In genomic region chr6:82882363-82883033, GRCh38 we compare ENCODE assay signal across 1 cellular context.
A peak's percentile ranks its signal among the peaks of the same experiment; 100 is the strongest.
TF ChIP-seq lines count a peak whose summit lies in the region.

No MANE protein-coding gene starts in this region.

TF ChIP-seq in HEK293, 187 proteins besides CTCF, POLR2A, EP300 and RAD21 (continued from another document):
- TF ChIP-seq, protein P1, sequence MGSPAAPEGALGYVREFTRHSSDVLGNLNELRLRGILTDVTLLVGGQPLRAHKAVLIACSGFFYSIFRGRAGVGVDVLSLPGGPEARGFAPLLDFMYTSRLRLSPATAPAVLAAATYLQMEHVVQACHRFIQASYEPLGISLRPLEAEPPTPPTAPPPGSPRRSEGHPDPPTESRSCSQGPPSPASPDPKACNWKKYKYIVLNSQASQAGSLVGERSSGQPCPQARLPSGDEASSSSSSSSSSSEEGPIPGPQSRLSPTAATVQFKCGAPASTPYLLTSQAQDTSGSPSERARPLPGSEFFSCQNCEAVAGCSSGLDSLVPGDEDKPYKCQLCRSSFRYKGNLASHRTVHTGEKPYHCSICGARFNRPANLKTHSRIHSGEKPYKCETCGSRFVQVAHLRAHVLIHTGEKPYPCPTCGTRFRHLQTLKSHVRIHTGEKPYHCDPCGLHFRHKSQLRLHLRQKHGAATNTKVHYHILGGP (tag by site-specific recombination; IDR thresholded peaks at IDR 0.05), result no peak
- TF ChIP-seq ZSCAN30 (tag by site-specific recombination; IDR thresholded peaks at IDR 0.05), result no peak
- no peak for TF ChIP-seq ZNF362 (tag by site-specific recombination; IDR thresholded peaks at IDR 0.05)
- TF ChIP-seq FEZF1 (tag by site-specific recombination; IDR thresholded peaks at IDR 0.05), result peak; percentile 96
- TF ChIP-seq, protein P2, sequence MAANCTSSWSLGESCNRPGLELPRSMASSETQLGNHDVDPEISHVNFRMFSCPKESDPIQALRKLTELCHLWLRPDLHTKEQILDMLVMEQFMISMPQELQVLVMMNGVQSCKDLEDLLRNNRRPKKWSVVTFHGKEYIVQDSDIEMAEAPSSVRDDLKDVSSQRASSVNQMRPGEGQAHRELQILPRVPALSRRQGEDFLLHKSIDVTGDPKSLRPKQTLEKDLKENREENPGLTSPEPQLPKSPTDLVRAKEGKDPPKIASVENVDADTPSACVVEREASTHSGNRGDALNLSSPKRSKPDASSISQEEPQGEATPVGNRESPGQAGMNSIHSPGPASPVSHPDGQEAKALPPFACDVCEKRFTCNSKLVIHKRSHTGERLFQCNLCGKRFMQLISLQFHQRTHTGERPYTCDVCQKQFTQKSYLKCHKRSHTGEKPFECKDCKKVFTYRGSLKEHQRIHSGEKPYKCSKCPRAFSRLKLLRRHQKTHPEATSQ (tag by site-specific recombination; IDR thresholded peaks at IDR 0.05), result no peak
- TF ChIP-seq ZNF701 (tag by site-specific recombination; IDR thresholded peaks at IDR 0.05), result no peak
- TF ChIP-seq, protein P3, sequence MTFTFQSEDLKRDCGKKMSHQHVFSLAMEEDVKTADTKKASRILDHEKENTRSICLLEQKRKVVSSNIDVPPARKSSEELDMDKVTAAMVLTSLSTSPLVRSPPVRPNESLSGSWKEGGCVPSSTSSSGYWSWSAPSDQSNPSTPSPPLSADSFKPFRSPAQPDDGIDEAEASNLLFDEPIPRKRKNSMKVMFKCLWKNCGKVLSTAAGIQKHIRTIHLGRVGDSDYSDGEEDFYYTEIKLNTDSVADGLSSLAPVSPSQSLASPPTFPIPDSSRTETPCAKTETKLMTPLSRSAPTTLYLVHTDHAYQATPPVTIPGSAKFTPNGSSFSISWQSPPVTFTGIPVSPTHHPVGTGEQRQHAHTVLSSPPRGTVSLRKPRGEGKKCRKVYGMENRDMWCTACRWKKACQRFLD (tag by site-specific recombination; IDR thresholded peaks at IDR 0.05), result no peak
- no peak for TF ChIP-seq MZF1 (tag by site-specific recombination; IDR thresholded peaks at IDR 0.05; ENCODE audit: borderline replicate concordance)
